ENCODE assay signal across 22 cellular contexts in the genomic region with DNA sequence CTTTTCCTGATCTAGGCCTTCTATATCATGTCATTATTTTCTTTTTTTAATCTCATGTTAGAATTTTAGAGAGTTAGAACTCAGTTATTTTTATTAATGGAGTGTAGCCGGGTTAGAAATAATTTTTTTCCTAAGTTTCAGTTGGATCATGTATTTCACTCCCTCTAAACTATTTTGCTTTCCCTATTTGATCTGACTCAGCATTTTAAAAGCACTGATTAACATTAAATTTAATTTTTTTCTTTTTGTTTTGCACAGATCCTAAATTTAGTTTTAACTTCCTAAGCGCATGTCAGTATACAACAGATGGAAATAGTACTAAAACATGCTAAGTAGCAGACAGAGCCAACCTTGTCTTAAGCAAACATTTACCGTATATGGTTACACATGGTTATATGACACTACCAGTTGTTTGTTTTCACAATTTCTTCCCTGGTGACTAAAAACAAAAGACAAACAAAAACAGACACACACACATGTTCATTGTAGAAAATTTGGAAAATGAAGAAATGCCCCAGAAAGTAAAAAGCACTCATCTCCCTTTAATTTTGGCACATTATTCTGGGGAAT. TPM values are rescaled to one million over a fixed set of nuclear protein-coding genes. Genes with fewer than 3 reads are reported as not detected.
DNase-seq lines count a peak whose midpoint lies in the region; ATAC-seq and TF ChIP-seq lines count a peak whose summit lies in the region.
"Had no signal": no experiment of that assay in that cellular context is flagged by ENCODE, and none has a peak within 500 bp of the region (broad histone marks: within the 10 kb centered on the region; RNA-seq: fewer than 3 reads in every experiment).

No MANE protein-coding gene starts in this region.

- no peak for ATAC-seq in HG02973 (IDR thresholded peaks at IDR 0.05; ENCODE audit: unreplicated experiment)
- no peak for ATAC-seq in HG02798 (IDR thresholded peaks at IDR 0.05; ENCODE audit: poor library complexity, unreplicated experiment)
- ATAC-seq: Panc1, right cardiac atrium had no signal

- H3K4me3 ChIP-seq in AG10803 (ENCODE audit: low read length) = no peak overlapping the region
- no peak overlapping the region for H3K4me3 ChIP-seq in fibroblast of villous mesenchyme (ENCODE audit: low read depth, low read length)
- H3K4me3 ChIP-seq: GM23248, testis had no signal

- TF ChIP-seq CTCF in AG10803 (conservative IDR thresholded peaks at IDR 0.05; ENCODE audit: low read length) (no peak), fibroblast of villous mesenchyme (IDR thresholded peaks at IDR 0.05; ENCODE audit: insufficient read depth, low read depth, low read length) (no peak)

- DNase-seq in AG10803 (ENCODE audit: low read depth) = peak; percentile 23
- DNase-seq in H4 (ENCODE audit: low spot score) = peak; percentile 28
- DNase-seq in NCI-H510A treated with DMSO at 0.1 percent for 48 hours (lab: John Stamatoyannopoulos, UW) = peak; percentile 81
- peak; percentile 61 for DNase-seq in fibroblast of villous mesenchyme (ENCODE audit: low read depth)
- no peak for DNase-seq in UCSD-AML1 (lab: John Stamatoyannopoulos, UW; ENCODE audit: unreplicated experiment)
- DNase-seq: activated B cell treated with CpG ODN at 0.5 μM for 24 hours; activated CD4-positive, alpha-beta memory T cell treated with anti-CD3 and anti-CD28 coated beads, Interleukin-2, amount 10 ng/mL, durations not matched to agents 7 days and 5 days; activated naive CD4-positive, alpha-beta T cell treated with anti-CD3 and anti-CD28 coated beads, Interleukin-2, amount 10 ng/mL, durations not matched to agents 7 days and 5 days; activated T-cell treated with anti-CD3 and anti-CD28 coated beads, Interleukin-2, amount 50 U/mL, for 1 hour; aorta; endodermal cell; GM23248; mammary epithelial cell; naive B cell; NCI-H1436 treated with DMSO at 0.1 percent for 48 hours; right cardiac atrium; stimulated activated CD4-positive, alpha-beta T cell treated with anti-CD3 and anti-CD28 coated beads, Interleukin-15, amount 100 ng/mL, for 24 hours; testis had no signal

RNA-seq across cellular contexts. Expression of gene RAB11FIP4, which starts 33.6 kb away (rescaled TPM):
- total RNA-seq in H4 (2014; rRNA removed; shearing (Covaris generic)) = 4.8 and 12.4 TPM in 2 replicates
- under 0.01 TPM in 2 replicates for total RNA-seq in fibroblast of villous mesenchyme

RNA-seq across cellular contexts. Expression of gene EVI2A, which starts 36.5 kb away (rescaled TPM):
- total RNA-seq in H4 (2014; rRNA removed; shearing (Covaris generic)) = 4.8 and 7.7 TPM in 2 replicates
- 0.32 and 0.43 TPM in 2 replicates for total RNA-seq in fibroblast of villous mesenchyme
- total RNA-seq: endodermal cell, osteocyte had no signal

RNA-seq across cellular contexts. Expression of gene EVI2B, which starts 44.1 kb away (rescaled TPM):
- total RNA-seq in H4 (2014; rRNA removed; shearing (Covaris generic)) = 0.23 and 0.39 TPM in 2 replicates
- under 0.01 TPM in 2 replicates for total RNA-seq in fibroblast of villous mesenchyme
- total RNA-seq: endodermal cell, osteocyte had no signal
